ENCODE assay signal across 8 cellular contexts in genomic region chr6:41846666-41847237, GRCh38. TPM values are rescaled to one million over a fixed set of nuclear protein-coding genes. Genes with fewer than 3 reads are reported as not detected.
DNase-seq lines count a peak whose midpoint lies in the region; ATAC-seq and TF ChIP-seq lines count a peak whose summit lies in the region.

No MANE protein-coding gene starts in this region.

- peak overlapping the region in 1 of 7 donors; percentile 58 for H3K27ac Mint-ChIP-seq in CD14-positive monocyte

- intact Hi-C loops in CD14-positive monocyte (cut with micrococcal nuclease) = loop anchor here (2.0 kb wide), 1 partner anchor 198 kb away; no protein-coding TSS in a partner anchor

- H3K4me1 Mint-ChIP-seq in CD14-positive monocyte = no peaks in the 10 kb centered on the region

- H3K9me3 Mint-ChIP-seq in CD14-positive monocyte = peaks cover 0 to 2% (median 0%) of the 10 kb centered on the region in 7 donors

- peaks cover 1 to 5% of the 10 kb centered on the region in 2 donors for H3K36me3 Mint-ChIP-seq in CD14-positive monocyte

- DNase-seq in CD14-positive monocyte (ENCODE audit: low spot score) (no peak), GOT3 (lab: John Stamatoyannopoulos, UW) (peak; percentile 15), NCI-H345 (lab: John Stamatoyannopoulos, UW) (peak; percentile 34), cardiac fibroblast (ENCODE audit: low read depth in 2 of 2) (peak; percentile 97), kidney tubule cell (ENCODE audit: low spot score) (peak; percentile 90)
- peak; percentile 27 to 37 for DNase-seq in stimulated activated CD4-positive, alpha-beta T cell treated with anti-CD3 and anti-CD28 coated beads, Interleukin-4, amount 100 ng/mL, for 48 hours (ENCODE audit: low read depth in 2 of 2)

- peak; percentile 88 for TF ChIP-seq CTCF in CD14-positive monocyte (IDR thresholded peaks at IDR 0.05)
- TF ChIP-seq CTCF in WI38 (IDR thresholded peaks at IDR 0.05; ENCODE audit: low read depth, low read length) = peak; percentile 85
- peak; percentile 93 for TF ChIP-seq CTCF in cardiac fibroblast (IDR thresholded peaks at IDR 0.05; ENCODE audit: low read depth, low read length)

- ATAC-seq in HG02938 (IDR thresholded peaks at IDR 0.05; ENCODE audit: unreplicated experiment) = no peak

- H3K4me3 ChIP-seq in WI38 (ENCODE audit: low read depth, low read length) (no peak overlapping the region), cardiac fibroblast (replicated peaks in 1 of 2; ENCODE audit: low read depth in 2 of 2, low read length in 2 of 2) (no peak overlapping the region)

- H3K4me3 Mint-ChIP-seq in CD14-positive monocyte = no peak overlapping the region

- no peaks in the 10 kb centered on the region for H3K27me3 Mint-ChIP-seq in CD14-positive monocyte (ENCODE audit: low read depth in 3 of 3)

RNA-seq across cellular contexts. Expression of gene USP49, which starts 48.4 kb away (rescaled TPM):
- under 1 TPM; 0.08 to 0.37 TPM for polyA plus RNA-seq in CD14-positive monocyte

RNA-seq across cellular contexts. Expression of gene TOMM6, which starts 59.3 kb away (rescaled TPM):
- polyA plus RNA-seq in CD14-positive monocyte = 100 to 1,000 TPM; 343 to 382 TPM
